18 cellular contexts compared by ENCODE assay signal in genomic region chr1:184301228-184301627, GRCh38.
"Had no signal": no experiment of that assay in that cellular context is flagged by ENCODE, and none has a peak within 500 bp of the region (broad histone marks: within the 10 kb centered on the region; RNA-seq: fewer than 3 reads in every experiment).

No MANE protein-coding gene starts in this region.

- H3K4me3 ChIP-seq: dorsolateral prefrontal cortex, gastrocnemius medialis, heart right ventricle, right atrium auricular region, uterus had no signal

- FAIRE-seq: endometrium, islet of Langerhans, small intestine had no signal

- H3K27me3 ChIP-seq: dorsolateral prefrontal cortex, gastrocnemius medialis, heart right ventricle, neutrophil, right atrium auricular region, uterus had no signal

- H3K9me3 ChIP-seq: gastrocnemius medialis, neutrophil, uterus had no signal

- ATAC-seq: esophagus mucosa; gastrocnemius medialis; heart right ventricle; naive thymus-derived CD8-positive, alpha-beta T cell had no signal

- H3K4me1 ChIP-seq: uterus had no signal

- H3K36me3 ChIP-seq: gastrocnemius medialis, heart right ventricle, neutrophil, right atrium auricular region, uterus had no signal

- DNase-seq: cortex of kidney; dorsolateral prefrontal cortex; effector memory CD4-positive, alpha-beta T cell; gastrocnemius medialis; heart right ventricle; hypothalamus; kidney glomerular epithelial cell; mammary epithelial cell; naive thymus-derived CD8-positive, alpha-beta T cell; small intestine; stimulated activated CD4-positive, alpha-beta T cell treated with anti-CD3 and anti-CD28 coated beads, Interleukin-2, amount 100 ng/mL, for 48 hours; stimulated activated naive CD4-positive, alpha-beta T cell treated with Interleukin-2 at 50 U/mL for 16 hours; uterus had no signal

- H3K27ac ChIP-seq: dorsolateral prefrontal cortex, gastrocnemius medialis, neutrophil, right atrium auricular region, uterus had no signal
